8 cellular contexts compared by ENCODE assay signal in genomic region chr14:95290769-95291440, GRCh38. TPM values are rescaled to one million over a fixed set of nuclear protein-coding genes. Genes with fewer than 3 reads are reported as not detected.
DNase-seq lines count a peak whose midpoint lies in the region; ATAC-seq and TF ChIP-seq lines count a peak whose summit lies in the region.

No MANE protein-coding gene starts in this region.

- 0 out of 2 replicates have a peak, but pooled peaks cover 15% of the 10 kb centered on the region for H3K4me1 ChIP-seq in MM.1S (ENCODE audit: low read length)

- H3K27me3 ChIP-seq in MM.1S (replicated peaks; ENCODE audit: insufficient read depth, low read length) = no peaks in the 10 kb centered on the region

- no peaks in the 10 kb centered on the region for H3F3A ChIP-seq in MM.1S (ENCODE audit: insufficient read depth, low read length)

- H3K27ac ChIP-seq in C4-2B (peak overlapping the region; percentile 55), MM.1S (ENCODE audit: low read length) (peak overlapping the region; percentile 8; the same call in 1 of the 2 replicates), VCaP (peak overlapping the region; percentile 50)

- peak overlapping the region; percentile 57 for H3K4me2 ChIP-seq in MM.1S (ENCODE audit: low read depth, low read length)

- 37 to 41% methylated on average over 19 to 20 of the region's 20 CpGs for WGBS in lower leg skin, 2 donors

- no peak overlapping the region for H3K9ac ChIP-seq in MM.1S (ENCODE audit: low read length)

- no peaks in the 10 kb centered on the region for H4K20me1 ChIP-seq in MM.1S (ENCODE audit: insufficient read depth, low read length)

- H3K36me3 ChIP-seq in MM.1S (replicated peaks; ENCODE audit: insufficient read depth, low read length) = no peaks in the 10 kb centered on the region

- no peaks in the 10 kb centered on the region for H3K9me3 ChIP-seq in MM.1S (replicated peaks; ENCODE audit: insufficient read depth, low read length)

- no peak for TF ChIP-seq CTCF in C4-2B (conservative IDR thresholded peaks at IDR 0.05)
- TF ChIP-seq CTCF in MM.1S (IDR thresholded peaks at IDR 0.05; ENCODE audit: low read length) = no peak
- TF ChIP-seq CTCF in VCaP (conservative IDR thresholded peaks at IDR 0.05) = no peak
- TF ChIP-seq CTCF in lower leg skin (IDR thresholded peaks at IDR 0.05) = no peak

- H3K9me2 ChIP-seq in MM.1S (replicated peaks; ENCODE audit: insufficient read depth, low read length) = no peaks in the 10 kb centered on the region

- intact Hi-C loops in lower leg skin (cut with DNase I; ENCODE audit: low total_unique reads) = no loop called here

- H2AFZ ChIP-seq in MM.1S (ENCODE audit: low read length) = no peak overlapping the region

- H3K79me2 ChIP-seq in MM.1S (ENCODE audit: low read length) = no peaks in the 10 kb centered on the region; the same call in 1 of the 2 replicates

- DNase-seq in MM.1S (no peak), lower leg skin (ENCODE audit: low spot score in 2 of 2) (peak; percentile 42 to 88), NCI-H524 (lab: John Stamatoyannopoulos, UW) (no peak), NOMO-1 treated with DMSO at 0.1 percent for 48 hours (lab: John Stamatoyannopoulos, UW; ENCODE audit: unreplicated experiment) (no peak)

- H3K4me3 ChIP-seq in MM.1S (ENCODE audit: low read length) (no peak overlapping the region; the same call in 1 of the 2 replicates), lower leg skin (ENCODE audit: low read depth, poor library complexity, severe bottlenecking) (no peak overlapping the region)

- no peak for TF ChIP-seq POLR2A in lower leg skin (IDR thresholded peaks at IDR 0.05)

- no peak for ATAC-seq in GM19035 (IDR thresholded peaks at IDR 0.05; ENCODE audit: unreplicated experiment)
- ATAC-seq in HG03442 (IDR thresholded peaks at IDR 0.05; ENCODE audit: unreplicated experiment) = no peak

RNA-seq across cellular contexts. Expression of gene CLMN, which starts 28.8 kb away (rescaled TPM):
- total RNA-seq in lower leg skin = 1 to 10 TPM; 5.6 to 7.6 (median 7.2) TPM

Comparison
In these comparisons a context has a peak if more than half of its experiments do, and no peak if none do; other contexts are left out.
1. DNase-seq: peak in lower leg skin (2 of 2); none in MM.1S (single experiment), NCI-H524 (0 of 2) and NOMO-1 treated with DMSO at 0.1 percent for 48 hours (single experiment).
2. Peak in every context shown above with its lines, with median percentiles within 50 percentile points of each other: H3K27ac ChIP-seq.